Comparison of ENCODE assay signal across 8 cellular contexts in the genomic region with DNA sequence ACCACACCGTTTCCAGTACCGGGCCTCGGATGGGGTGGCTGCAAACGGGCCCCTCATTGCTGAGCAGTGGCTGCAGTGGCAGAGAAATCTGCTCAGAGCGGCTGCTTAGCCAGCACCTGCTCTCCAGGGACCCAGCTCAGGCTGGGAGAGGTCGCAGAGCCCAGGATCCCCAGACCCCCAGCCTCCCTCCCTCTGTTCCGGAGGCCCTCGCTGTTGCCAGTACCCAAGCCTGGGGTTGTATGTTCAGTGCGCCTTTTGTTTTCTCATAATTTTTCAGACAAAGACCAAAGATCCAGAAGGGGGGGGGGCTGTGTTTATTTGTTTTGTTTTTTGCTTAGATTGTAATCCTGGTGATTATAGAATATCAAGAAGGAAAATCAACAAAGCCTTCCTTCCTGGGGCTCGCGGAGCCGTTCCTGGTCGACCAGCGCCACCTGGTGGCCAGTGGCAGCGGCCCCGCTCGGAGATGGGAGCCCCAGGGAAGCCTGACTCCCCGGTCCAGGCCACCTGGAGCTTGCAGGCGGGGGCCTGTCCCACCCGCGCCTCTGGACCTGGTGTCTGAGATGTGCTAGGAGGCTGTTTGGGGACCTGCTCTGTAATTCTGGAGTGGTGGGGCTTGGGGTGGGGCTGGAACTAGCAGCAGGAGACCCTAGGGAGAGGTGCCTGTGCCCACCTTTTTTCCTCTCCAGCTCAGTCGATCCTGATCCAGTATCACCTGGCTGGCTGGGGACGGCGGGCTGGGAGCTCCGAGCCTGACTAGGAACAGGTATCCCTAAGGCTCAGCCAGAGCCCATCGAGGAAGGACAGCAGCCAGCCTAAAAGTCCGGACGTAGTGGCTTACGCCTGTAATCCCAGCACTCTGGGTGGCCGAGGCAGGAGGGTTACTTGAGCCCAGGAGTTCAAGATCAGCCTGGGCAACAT.
A peak's percentile ranks its signal among the peaks of the same experiment; 100 is the strongest.
DNase-seq lines count a peak whose midpoint lies in the region; ATAC-seq and TF ChIP-seq lines count a peak whose summit lies in the region.

No MANE protein-coding gene starts in this region.

- peak; percentile 88 to 91 (median 90) for TF ChIP-seq CTCF in right lobe of liver (IDR thresholded peaks at IDR 0.05)

- H3K36me3 Mint-ChIP-seq in activated CD4-positive, alpha-beta T cell treated with anti-CD3 and anti-CD28 coated beads for 36 hours (ENCODE audit: low read depth), result no peaks in the 10 kb centered on the region
- no peaks in the 10 kb centered on the region for H3K36me3 Mint-ChIP-seq in central memory CD8-positive, alpha-beta T cell (ENCODE audit: insufficient read depth)

- no peak for TF ChIP-seq POLR2A in right lobe of liver (IDR thresholded peaks at IDR 0.05)

- no peaks in the 10 kb centered on the region for H3K9me3 ChIP-seq in right lobe of liver

- peaks cover 0 to 24% (median 2%) of the 10 kb centered on the region in 4 donors for H3K4me1 ChIP-seq in right lobe of liver

- no peak overlapping the region for H3K27ac Mint-ChIP-seq in activated CD4-positive, alpha-beta T cell treated with anti-CD3 and anti-CD28 coated beads for 36 hours
- H3K27ac Mint-ChIP-seq in central memory CD8-positive, alpha-beta T cell (ENCODE audit: low read depth), result no peak overlapping the region

- WGBS in right lobe of liver (ENCODE audit: insufficient coverage, low coverage, low lambda C conversion rate, missing lambda C conversion rate), result 39% methylated on average over 10 of the region's 30 CpGs

- intact Hi-C loops in activated CD4-positive, alpha-beta T cell treated with anti-CD3 and anti-CD28 coated beads for 36 hours (cut with DNase I, micrococcal nuclease), result loop anchor here (1.0 to 10.0 kb wide), 4 partner anchors 425 to 925 kb away; no protein-coding TSS in a partner anchor
- intact Hi-C loops in right lobe of liver (cut with DNase I), result loop anchor here (10.0 kb wide), 4 partner anchors 192 to 922 kb away; no protein-coding TSS in a partner anchor

- no peaks in the 10 kb centered on the region for H3K27me3 Mint-ChIP-seq in activated CD4-positive, alpha-beta T cell treated with anti-CD3 and anti-CD28 coated beads for 36 hours
- H3K27me3 Mint-ChIP-seq in central memory CD8-positive, alpha-beta T cell, result no peaks in the 10 kb centered on the region

- no peaks in the 10 kb centered on the region for H3K4me1 Mint-ChIP-seq in activated CD4-positive, alpha-beta T cell treated with anti-CD3 and anti-CD28 coated beads for 36 hours
- H3K4me1 Mint-ChIP-seq in central memory CD8-positive, alpha-beta T cell, result no peaks in the 10 kb centered on the region

- no peaks in the 10 kb centered on the region for H3K36me3 ChIP-seq in right lobe of liver

- no peaks in the 10 kb centered on the region for H3K9me3 Mint-ChIP-seq in activated CD4-positive, alpha-beta T cell treated with anti-CD3 and anti-CD28 coated beads for 36 hours (ENCODE audit: low read depth)
- no peaks in the 10 kb centered on the region for H3K9me3 Mint-ChIP-seq in central memory CD8-positive, alpha-beta T cell

- POLR2A ChIA-PET in activated CD4-positive, alpha-beta T cell treated with anti-CD3 and anti-CD28 coated beads for 36 hours (lab: Charles Lee), result no interaction called here

- H3K27me3 ChIP-seq in right lobe of liver, result no peaks in the 10 kb centered on the region

- CTCF ChIA-PET in activated CD4-positive, alpha-beta T cell treated with anti-CD3 and anti-CD28 coated beads for 36 hours (lab: Charles Lee), result interaction anchor here (0.6 to 1.8 kb wide), 12 partner anchors 13 to 927 kb away, joined by 3 to 11 read pairs (median 4); no protein-coding TSS in a partner anchor

- no peak overlapping the region for H3K4me3 ChIP-seq in right lobe of liver

- peak; percentile 70 to 82 (median 75) for DNase-seq in NCI-H1417 (lab: John Stamatoyannopoulos, UW)
- DNase-seq in NCI-H1417 treated with DMSO at 0.1 percent for 48 hours (lab: John Stamatoyannopoulos, UW), result no peak
- DNase-seq in NCI-H1694 (lab: John Stamatoyannopoulos, UW), result peak; percentile 1
- DNase-seq in activated CD4-positive, alpha-beta T cell treated with anti-CD3 and anti-CD28 coated beads for 36 hours, result peak; percentile 85
- peak; percentile 34 to 52 for DNase-seq in central memory CD8-positive, alpha-beta T cell (ENCODE audit: low spot score in 2 of 2)
- peak; percentile 75 to 78 (median 78) for DNase-seq in right lobe of liver
- DNase-seq in stimulated activated CD8-positive, alpha-beta memory T cell treated with anti-CD3 and anti-CD28 coated beads, Interleukin-12 subunit alpha, Interleukin-12 subunit beta, amount 100 ng/mL, for 1 hour (ENCODE audit: low read depth), result peak; percentile 43
- DNase-seq in cerebellar nuclear complex (lab: John Stamatoyannopoulos, UW), result no peak

- ATAC-seq in activated CD4-positive, alpha-beta T cell treated with anti-CD3 and anti-CD28 coated beads for 36 hours, result no peak
- ATAC-seq in central memory CD8-positive, alpha-beta T cell (replicated peaks; ENCODE audit: extremely low read depth, poor library complexity, severe bottlenecking), result no peak
- ATAC-seq in right lobe of liver, result peak; percentile 58 to 70 (median 68)

- no peak overlapping the region for H3K4me3 Mint-ChIP-seq in activated CD4-positive, alpha-beta T cell treated with anti-CD3 and anti-CD28 coated beads for 36 hours
- no peak overlapping the region for H3K4me3 Mint-ChIP-seq in central memory CD8-positive, alpha-beta T cell

- no peak overlapping the region for H3K27ac ChIP-seq in right lobe of liver

Comparison
In these comparisons a context has a peak if more than half of its experiments do, and no peak if none do; other contexts are left out.
1. DNase-seq: peak in NCI-H1417 (3 of 3), NCI-H1694 (single experiment), activated CD4-positive, alpha-beta T cell treated with anti-CD3 and anti-CD28 coated beads for 36 hours (single experiment), central memory CD8-positive, alpha-beta T cell (2 of 2), right lobe of liver (3 of 3) and stimulated activated CD8-positive, alpha-beta memory T cell treated with anti-CD3 and anti-CD28 coated beads, Interleukin-12 subunit alpha, Interleukin-12 subunit beta, amount 100 ng/mL, for 1 hour (single experiment); none in NCI-H1417 treated with DMSO at 0.1 percent for 48 hours (single experiment) and cerebellar nuclear complex (0 of 2).
2. ATAC-seq: peak in right lobe of liver (4 of 4); none in activated CD4-positive, alpha-beta T cell treated with anti-CD3 and anti-CD28 coated beads for 36 hours (single experiment) and central memory CD8-positive, alpha-beta T cell (single experiment).